ENCODE assay signal across 7 cellular contexts in the genomic region with DNA sequence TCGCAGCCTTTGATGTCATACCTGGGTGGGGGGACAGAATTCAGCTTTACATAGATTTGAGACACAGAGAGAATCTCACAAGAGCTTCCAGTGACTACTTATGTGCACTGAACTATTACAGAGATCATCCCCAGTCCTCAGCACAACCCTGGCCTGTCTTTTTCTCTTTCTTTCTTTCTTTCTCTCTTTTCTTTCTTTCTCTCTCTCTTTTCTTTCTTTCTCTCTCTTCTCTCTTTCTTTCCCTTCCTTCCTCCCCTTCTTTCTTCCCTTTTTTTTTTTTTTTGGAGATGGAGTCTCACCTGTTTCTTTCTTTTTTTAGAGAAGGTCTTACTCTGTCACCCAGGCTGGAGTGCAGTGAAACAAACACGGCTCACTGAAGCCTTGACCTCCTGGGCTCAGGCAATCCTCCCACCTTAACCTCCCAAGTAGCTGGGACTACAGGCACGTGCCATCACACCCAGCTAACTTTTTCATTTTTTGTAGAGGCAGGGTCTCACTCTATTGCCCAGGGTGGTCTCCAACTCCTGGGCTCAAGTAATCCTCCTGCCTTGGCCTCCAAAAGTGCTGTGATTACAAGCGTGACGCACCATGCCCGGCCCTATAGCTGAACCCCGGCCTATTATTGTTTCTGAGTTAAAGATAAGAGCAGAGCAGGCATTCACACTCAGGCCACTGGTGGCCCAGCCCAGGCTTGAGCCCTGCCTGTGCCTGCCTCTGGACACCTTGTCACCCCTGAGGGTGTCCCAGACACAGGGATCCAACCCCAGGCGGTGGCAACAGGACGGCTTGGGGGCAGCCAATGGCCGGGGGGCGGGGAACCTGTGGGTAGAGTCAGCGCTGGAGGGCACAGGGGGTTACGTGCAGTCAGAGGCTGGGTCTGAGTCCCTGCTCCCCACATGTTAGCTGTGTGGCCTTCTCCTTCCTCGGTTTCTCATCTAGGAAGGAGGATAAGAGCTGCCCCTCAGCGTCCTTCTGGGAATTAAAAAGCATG. TPM values are rescaled to one million over a fixed set of nuclear protein-coding genes. Genes with fewer than 3 reads are reported as not detected.
DNase-seq lines count a peak whose midpoint lies in the region; ATAC-seq and TF ChIP-seq lines count a peak whose summit lies in the region.
"Had no signal": no experiment of that assay in that cellular context is flagged by ENCODE, and none has a peak within 500 bp of the region (broad histone marks: within the 10 kb centered on the region; RNA-seq: fewer than 3 reads in every experiment).

No MANE protein-coding gene starts in this region.

- TF ChIP-seq EP300 in upper lobe of left lung (IDR thresholded peaks at IDR 0.05), result no peak

- intact Hi-C loops in left ventricle myocardium inferior (cut with micrococcal nuclease) (loop anchor here (10.0 kb wide), 2 partner anchors 341 to 421 kb away; no protein-coding TSS in a partner anchor), heart right ventricle (cut with DNase I) (loop anchor here in 5 of 10 donors (5.0 to 10.0 kb wide), 3 partner anchors 421 to 711 kb away; no protein-coding TSS in a partner anchor)

- TF ChIP-seq CTCF in left ventricle myocardium inferior (IDR thresholded peaks at IDR 0.05; ENCODE audit: borderline replicate concordance) (no peak), heart right ventricle (IDR thresholded peaks at IDR 0.05) (no peak), glutamatergic neuron (IDR thresholded peaks at IDR 0.05; ENCODE audit: partially characterized antibody, unreplicated experiment) (no peak), upper lobe of left lung (IDR thresholded peaks at IDR 0.05) (no peak)

- DNase-seq in left ventricle myocardium inferior (no peak), heart right ventricle (no peak), glutamatergic neuron (no peak), upper lobe of left lung (no peak), NCI-H1436 treated with DMSO at 0.1 percent for 48 hours (lab: John Stamatoyannopoulos, UW) (no peak)
- no peak for DNase-seq in T-helper 2 cell treated with Interferon-gamma antibody and Interleukin-4, amounts not matched to agents 5 μg/mL and 100 μg/mL, for 36 hours (ENCODE audit: low spot score)
- DNase-seq: NCI-H2029 had no signal

- peaks cover 7% of the 10 kb centered on the region for H3K27me3 Mint-ChIP-seq in glutamatergic neuron (ENCODE audit: unreplicated experiment)
- H3K27me3 Mint-ChIP-seq in T-helper 2 cell treated with Interferon-gamma antibody and Interleukin-4, amounts not matched to agents 5 μg/mL and 100 μg/mL, for 36 hours (ENCODE audit: low read depth), result peaks cover 39% of the 10 kb centered on the region

- H3K27ac ChIP-seq in left ventricle myocardium inferior (replicated peaks) (no peak overlapping the region), heart right ventricle (no peak overlapping the region), upper lobe of left lung (no peak overlapping the region)

- H3K4me3 Mint-ChIP-seq in glutamatergic neuron (ENCODE audit: unreplicated experiment), result peak overlapping the region; percentile 49
- no peak overlapping the region for H3K4me3 Mint-ChIP-seq in T-helper 2 cell treated with Interferon-gamma antibody and Interleukin-4, amounts not matched to agents 5 μg/mL and 100 μg/mL, for 36 hours

- WGBS in heart right ventricle, 2 donors, result 60 to 75% methylated on average over 15 of the region's 15 CpGs
- WGBS in upper lobe of left lung, 2 donors, result 75 to 94% methylated on average over 3 to 15 of the region's 15 CpGs

- H3K4me1 Mint-ChIP-seq in glutamatergic neuron (ENCODE audit: low read depth, unreplicated experiment), result peaks cover 7% of the 10 kb centered on the region
- peaks cover 20% of the 10 kb centered on the region for H3K4me1 Mint-ChIP-seq in T-helper 2 cell treated with Interferon-gamma antibody and Interleukin-4, amounts not matched to agents 5 μg/mL and 100 μg/mL, for 36 hours (ENCODE audit: low read depth)

- no peaks in the 10 kb centered on the region for H3K36me3 Mint-ChIP-seq in glutamatergic neuron (ENCODE audit: unreplicated experiment)
- H3K36me3 Mint-ChIP-seq in T-helper 2 cell treated with Interferon-gamma antibody and Interleukin-4, amounts not matched to agents 5 μg/mL and 100 μg/mL, for 36 hours (ENCODE audit: low read depth), result no peaks in the 10 kb centered on the region

- TF ChIP-seq POLR2A in upper lobe of left lung (IDR thresholded peaks at IDR 0.05), result no peak

- H3K27ac Mint-ChIP-seq in glutamatergic neuron (ENCODE audit: unreplicated experiment), result no peak overlapping the region
- no peak overlapping the region for H3K27ac Mint-ChIP-seq in T-helper 2 cell treated with Interferon-gamma antibody and Interleukin-4, amounts not matched to agents 5 μg/mL and 100 μg/mL, for 36 hours

- no peaks in the 10 kb centered on the region for H3K9me3 ChIP-seq in left ventricle myocardium inferior (replicated peaks)
- H3K9me3 ChIP-seq in heart right ventricle, result no peaks in the 10 kb centered on the region
- H3K9me3 ChIP-seq in upper lobe of left lung, result no peaks in the 10 kb centered on the region

- H3K27me3 ChIP-seq in left ventricle myocardium inferior (ENCODE audit: low read depth), result peaks cover 76% of the 10 kb centered on the region
- peaks cover 6 to 86% (median 39%) of the 10 kb centered on the region in 7 donors for H3K27me3 ChIP-seq in heart right ventricle
- peaks cover 0 to 12% (median 5%) of the 10 kb centered on the region in 4 donors for H3K27me3 ChIP-seq in upper lobe of left lung

- H3K4me1 ChIP-seq in left ventricle myocardium inferior (peaks cover 42% of the 10 kb centered on the region), heart right ventricle (peaks cover 17 to 42% (median 35%) of the 10 kb centered on the region in 9 donors), upper lobe of left lung (peaks cover 36 to 45% (median 41%) of the 10 kb centered on the region in 4 donors)

- no peaks in the 10 kb centered on the region for H3K36me3 ChIP-seq in left ventricle myocardium inferior
- no peaks in the 10 kb centered on the region for H3K36me3 ChIP-seq in heart right ventricle
- no peaks in the 10 kb centered on the region for H3K36me3 ChIP-seq in upper lobe of left lung

- ATAC-seq in heart right ventricle (no peak), upper lobe of left lung (ENCODE audit: low FRiP score in 2 of 2) (no peak)

- H3K4me3 ChIP-seq in left ventricle myocardium inferior (peak overlapping the region; percentile 34), heart right ventricle (peak overlapping the region in 1 of 10 donors; percentile 1), upper lobe of left lung (peak overlapping the region in 3 of 4 donors; percentile 40 to 49 (median 42))

- H3K9me3 Mint-ChIP-seq in glutamatergic neuron (ENCODE audit: unreplicated experiment), result peaks cover 8% of the 10 kb centered on the region
- H3K9me3 Mint-ChIP-seq in T-helper 2 cell treated with Interferon-gamma antibody and Interleukin-4, amounts not matched to agents 5 μg/mL and 100 μg/mL, for 36 hours, result no peaks in the 10 kb centered on the region

RNA-seq across cellular contexts. Expression of gene PIP5KL1, which starts 4.3 kb away (rescaled TPM):
- 0.85 TPM for total RNA-seq in left ventricle myocardium inferior
- total RNA-seq in heart right ventricle, result under 1 TPM in 7 of 10 donors, not detected in 3; 0.25 to 0.59 (median 0.47) TPM
- polyA plus RNA-seq in heart right ventricle, result under 1 TPM in 1 of 2 donors, not detected in 1; 0.28 TPM
- 11.9 TPM for total RNA-seq in glutamatergic neuron (ENCODE audit: unreplicated experiment)
- 10 to 100 TPM in 3 of 6 donors, 1 to 10 TPM in 3; 4.1 to 38.8 (median 10.0) TPM for total RNA-seq in upper lobe of left lung

RNA-seq across cellular contexts. Expression of gene ST6GALNAC4, which starts 9.4 kb away (rescaled TPM):
- 31.3 TPM for total RNA-seq in left ventricle myocardium inferior
- 10 to 100 TPM; 23.2 to 52.9 (median 33.9) TPM for total RNA-seq in heart right ventricle
- 10 to 100 TPM; 10.8 to 48.6 TPM for polyA plus RNA-seq in heart right ventricle
- total RNA-seq in glutamatergic neuron (ENCODE audit: unreplicated experiment), result 15.8 TPM
- total RNA-seq in upper lobe of left lung, result 100 to 1,000 TPM in 1 of 6 donors, 10 to 100 TPM in 5; 41.3 to 105 (median 56.2) TPM

RNA-seq across cellular contexts. Expression of gene DPM2, which starts 11.4 kb away (rescaled TPM):
- 14.0 TPM for total RNA-seq in left ventricle myocardium inferior
- 10 to 100 TPM in 8 of 10 donors, 1 to 10 TPM in 2; 7.2 to 15.4 (median 12.3) TPM for total RNA-seq in heart right ventricle
- 10 to 100 TPM; 16.7 to 31.1 TPM for polyA plus RNA-seq in heart right ventricle
- 35.3 TPM for total RNA-seq in glutamatergic neuron (ENCODE audit: unreplicated experiment)
- total RNA-seq in upper lobe of left lung, result 10 to 100 TPM; 20.1 to 40.7 (median 25.6) TPM

RNA-seq across cellular contexts. Expression of gene ST6GALNAC6, which starts 26.9 kb away (rescaled TPM):
- total RNA-seq in left ventricle myocardium inferior (48.4 TPM), heart right ventricle (10 to 100 TPM; 32.8 to 52.0 (median 44.7) TPM), glutamatergic neuron (ENCODE audit: unreplicated experiment) (26.1 TPM), upper lobe of left lung (100 to 1,000 TPM in 1 of 6 donors, 10 to 100 TPM in 5; 67.3 to 117 (median 85.2) TPM)
- 10 to 100 TPM; 33.0 to 40.5 TPM for polyA plus RNA-seq in heart right ventricle

RNA-seq across cellular contexts. Expression of gene AK1, which starts 48.8 kb away (rescaled TPM):
- 844 TPM for total RNA-seq in left ventricle myocardium inferior
- 100 to 1,000 TPM; 553 to 918 (median 731) TPM for total RNA-seq in heart right ventricle
- polyA plus RNA-seq in heart right ventricle, result 1,000 to 10,000 TPM in 1 of 2 donors, 100 to 1,000 TPM in 1; 500 to 1,050 TPM
- total RNA-seq in glutamatergic neuron (ENCODE audit: unreplicated experiment), result 121 TPM
- 100 to 1,000 TPM; 106 to 239 (median 161) TPM for total RNA-seq in upper lobe of left lung
